ENCODE assay signal across 25 cellular contexts in genomic region chr20:31990958-31991705, GRCh38. TPM values are rescaled to one million over a fixed set of nuclear protein-coding genes. Genes with fewer than 3 reads are reported as not detected.
DNase-seq lines count a peak whose midpoint lies in the region; ATAC-seq and TF ChIP-seq lines count a peak whose summit lies in the region.
"Had no signal": no experiment of that assay in that cellular context is flagged by ENCODE, and none has a peak within 500 bp of the region (broad histone marks: within the 10 kb centered on the region; RNA-seq: fewer than 3 reads in every experiment).

No MANE protein-coding gene starts in this region.

- H3K9me3 ChIP-seq in osteoblast (ENCODE audit: low read depth, low read length), result no peaks in the 10 kb centered on the region

- peaks cover 29% of the 10 kb centered on the region for H3K27me3 Mint-ChIP-seq in activated CD8-positive, alpha-beta T cell treated with anti-CD3 and anti-CD28 coated beads, Interleukin-2, amount 10 ng/mL, durations not matched to agents 7 days and 5 days (ENCODE audit: low read depth)

- ATAC-seq in activated CD8-positive, alpha-beta T cell treated with anti-CD3 and anti-CD28 coated beads, Interleukin-2, amount 10 ng/mL, durations not matched to agents 7 days and 5 days, result no peak
- ATAC-seq: GM23338, Right ventricle myocardium inferior had no signal

- peak; percentile 8 for DNase-seq in NCI-H2227 treated with DMSO at 0.1 percent for 48 hours (lab: John Stamatoyannopoulos, UW)
- DNase-seq in NCI-H2227 (lab: John Stamatoyannopoulos, UW; ENCODE audit: unreplicated experiment), result no peak
- DNase-seq in NCI-H1694 (lab: John Stamatoyannopoulos, UW), result peak; percentile 86
- peak; percentile 44 to 64 for DNase-seq in SHP77 (lab: John Stamatoyannopoulos, UW)
- DNase-seq in osteoblast (ENCODE audit: insufficient read length, low spot score, missing footprints), result peak; percentile 66
- no peak for DNase-seq in HCEC 1CT
- DNase-seq in NK-92 (lab: John Stamatoyannopoulos, UW; ENCODE audit: unreplicated experiment), result no peak
- no peak for DNase-seq in activated CD8-positive, alpha-beta T cell treated with anti-CD3 and anti-CD28 coated beads, Interleukin-2, amount 10 ng/mL, durations not matched to agents 7 days and 5 days
- DNase-seq: activated CD4-positive, alpha-beta memory T cell treated with anti-CD3 and anti-CD28 coated beads for 36 hours; activated CD4-positive, CD25-positive, alpha-beta regulatory T cell; AML-193; CD8-positive, alpha-beta memory T cell; DMS53; NCI-H1930; NCI-H526 treated with DMSO at 0.1 percent for 48 hours; OCI-M1; trophoblast cell had no signal

- H3K9me3 Mint-ChIP-seq in activated CD8-positive, alpha-beta T cell treated with anti-CD3 and anti-CD28 coated beads, Interleukin-2, amount 10 ng/mL, durations not matched to agents 7 days and 5 days (ENCODE audit: insufficient read depth), result no peaks in the 10 kb centered on the region
- H3K9me3 Mint-ChIP-seq: activated CD4-positive, alpha-beta memory T cell treated with anti-CD3 and anti-CD28 coated beads for 36 hours; CD8-positive, alpha-beta memory T cell; neural crest cell had no signal

- H3K79me2 ChIP-seq in osteoblast (ENCODE audit: insufficient read depth, low read length), result no peaks in the 10 kb centered on the region

- peaks cover 3% of the 10 kb centered on the region for H3K4me1 Mint-ChIP-seq in activated CD8-positive, alpha-beta T cell treated with anti-CD3 and anti-CD28 coated beads, Interleukin-2, amount 10 ng/mL, durations not matched to agents 7 days and 5 days (ENCODE audit: low read depth)
- H3K4me1 Mint-ChIP-seq: neural crest cell had no signal

- no peak overlapping the region for H3K4me3 Mint-ChIP-seq in activated CD8-positive, alpha-beta T cell treated with anti-CD3 and anti-CD28 coated beads, Interleukin-2, amount 10 ng/mL, durations not matched to agents 7 days and 5 days
- H3K4me3 Mint-ChIP-seq: activated CD4-positive, alpha-beta memory T cell treated with anti-CD3 and anti-CD28 coated beads for 36 hours; activated naive CD8-positive, alpha-beta T cell; CD8-positive, alpha-beta memory T cell; GM23338; neural crest cell had no signal

- H3K27ac Mint-ChIP-seq in activated CD8-positive, alpha-beta T cell treated with anti-CD3 and anti-CD28 coated beads, Interleukin-2, amount 10 ng/mL, durations not matched to agents 7 days and 5 days, result no peak overlapping the region
- H3K27ac Mint-ChIP-seq: activated CD4-positive, alpha-beta memory T cell treated with anti-CD3 and anti-CD28 coated beads for 36 hours; activated naive CD8-positive, alpha-beta T cell; CD8-positive, alpha-beta memory T cell; GM23338 had no signal

- H3K27ac ChIP-seq in osteoblast (ENCODE audit: low read depth, low read length), result no peak overlapping the region

- H3K36me3 Mint-ChIP-seq in activated CD8-positive, alpha-beta T cell treated with anti-CD3 and anti-CD28 coated beads, Interleukin-2, amount 10 ng/mL, durations not matched to agents 7 days and 5 days (ENCODE audit: low read depth), result no peaks in the 10 kb centered on the region
- H3K36me3 Mint-ChIP-seq: activated CD4-positive, alpha-beta memory T cell treated with anti-CD3 and anti-CD28 coated beads for 36 hours; activated naive CD8-positive, alpha-beta T cell; CD8-positive, alpha-beta memory T cell had no signal

- no peak overlapping the region for H3K4me2 ChIP-seq in osteoblast (ENCODE audit: insufficient read depth, low read length)
- H3K4me2 ChIP-seq: GM23338 had no signal

- H3K4me1 ChIP-seq in osteoblast (ENCODE audit: insufficient read depth, low read length), result no peaks in the 10 kb centered on the region

- TF ChIP-seq CTCF in osteoblast (IDR thresholded peaks at IDR 0.05; ENCODE audit: extremely low read depth, low read depth, low read length), result no peak

- H2AFZ ChIP-seq in osteoblast (ENCODE audit: low read length), result no peak overlapping the region
- H2AFZ ChIP-seq: GM23338 had no signal

- H4K20me1 ChIP-seq in osteoblast (ENCODE audit: insufficient read depth, low read length), result no peaks in the 10 kb centered on the region

- H3K36me3 ChIP-seq in osteoblast (ENCODE audit: insufficient read depth, low read length), result no peaks in the 10 kb centered on the region

- CTCF ChIA-PET in activated CD8-positive, alpha-beta T cell treated with anti-CD3 and anti-CD28 coated beads, Interleukin-2, amount 10 ng/mL, durations not matched to agents 7 days and 5 days (lab: Charles Lee), result no interaction called here

- peaks cover 20% of the 10 kb centered on the region for H3K27me3 ChIP-seq in osteoblast (ENCODE audit: insufficient read depth, low read length)

- POLR2A ChIA-PET in activated CD8-positive, alpha-beta T cell treated with anti-CD3 and anti-CD28 coated beads, Interleukin-2, amount 10 ng/mL, durations not matched to agents 7 days and 5 days (lab: Charles Lee), result no interaction called here

- no peak overlapping the region for H3K4me3 ChIP-seq in osteoblast (ENCODE audit: insufficient read depth, low read length)
- H3K4me3 ChIP-seq: GM23338, lung had no signal

RNA-seq across cellular contexts. Expression of gene CCM2L, which starts 19.1 kb away (rescaled TPM):
- not detected in 2 replicates for total RNA-seq in osteoblast
- total RNA-seq in activated CD8-positive, alpha-beta T cell treated with anti-CD3 and anti-CD28 coated beads, Interleukin-2, amount 10 ng/mL, durations not matched to agents 7 days and 5 days, result not detected
- total RNA-seq: activated CD4-positive, alpha-beta memory T cell treated with anti-CD3 and anti-CD28 coated beads for 36 hours; CD8-positive, alpha-beta memory T cell; chondrocyte; kidney epithelial cell had no signal

RNA-seq across cellular contexts. Expression of gene XKR7, which starts 23.2 kb away (rescaled TPM):
- total RNA-seq in osteoblast, result under 0.01 TPM in 1 of 2 replicates, not detected in the other
- under 1 TPM in 1 of 2 experiments, not detected in 1; 0.03 TPM for total RNA-seq in activated CD8-positive, alpha-beta T cell treated with anti-CD3 and anti-CD28 coated beads, Interleukin-2, amount 10 ng/mL, durations not matched to agents 7 days and 5 days
- total RNA-seq: activated CD4-positive, alpha-beta memory T cell treated with anti-CD3 and anti-CD28 coated beads for 36 hours; CD8-positive, alpha-beta memory T cell; posterior vena cava; Right ventricle myocardium inferior had no signal

RNA-seq across cellular contexts. Expression of gene PDRG1, which starts 39.3 kb away (rescaled TPM):
- total RNA-seq in osteoblast, result 2.2 and 2.7 TPM in 2 replicates
- total RNA-seq in activated CD8-positive, alpha-beta T cell treated with anti-CD3 and anti-CD28 coated beads, Interleukin-2, amount 10 ng/mL, durations not matched to agents 7 days and 5 days, result 10 to 100 TPM; 15.0 to 16.1 TPM

Comparison
In these comparisons a context has a peak if more than half of its experiments do, and no peak if none do; other contexts are left out.
1. DNase-seq: peak in NCI-H2227 treated with DMSO at 0.1 percent for 48 hours (single experiment), NCI-H1694 (single experiment), SHP77 (2 of 2) and osteoblast (single experiment); none in NCI-H2227 (single experiment), HCEC 1CT (single experiment), NK-92 (single experiment) and activated CD8-positive, alpha-beta T cell treated with anti-CD3 and anti-CD28 coated beads, Interleukin-2, amount 10 ng/mL, durations not matched to agents 7 days and 5 days (single experiment).